ENCODE assay signal across 8 cellular contexts in genomic region chr5:71922584-71923106, GRCh38.
DNase-seq lines count a peak whose midpoint lies in the region; ATAC-seq and TF ChIP-seq lines count a peak whose summit lies in the region.

No MANE protein-coding gene starts in this region.

- H3K4me3 ChIP-seq in RWPE2 (ENCODE audit: severe bottlenecking) = no peak overlapping the region
- no peak overlapping the region for H3K4me3 ChIP-seq in fibroblast of mammary gland (ENCODE audit: control insufficient read depth, low read depth, low read length)

- no peaks in the 10 kb centered on the region for H3K27me3 ChIP-seq in RWPE2 (ENCODE audit: insufficient read depth, poor library complexity, severe bottlenecking)

- H3K9me3 ChIP-seq in RWPE2 (ENCODE audit: severe bottlenecking) = no peaks in the 10 kb centered on the region

- DNase-seq in H4 (ENCODE audit: low spot score) = peak; percentile 81
- no peak for DNase-seq in RWPE2 (ENCODE audit: low spot score)
- peak; percentile 45 for DNase-seq in fibroblast of mammary gland (ENCODE audit: low read depth)
- peak; percentile 85 for DNase-seq in non-pigmented ciliary epithelial cell (ENCODE audit: low read depth)
- no peak for DNase-seq in NCI-H2081 treated with DMSO at 0.1 percent for 48 hours (lab: John Stamatoyannopoulos, UW)
- DNase-seq in stimulated activated CD4-positive, alpha-beta T cell treated with anti-CD3 and anti-CD28 coated beads, Interleukin-2, amount 100 ng/mL, for 24 hours = no peak
- DNase-seq in left lobe of liver (ENCODE audit: low spot score) = no peak
- no peak for DNase-seq in cerebellar nuclear complex (lab: John Stamatoyannopoulos, UW)

- peaks cover 32% of the 10 kb centered on the region for H3K4me1 ChIP-seq in RWPE2 (ENCODE audit: insufficient read depth, poor library complexity, severe bottlenecking)

- peak overlapping the region; percentile 68 for H3K27ac ChIP-seq in RWPE2 (ENCODE audit: poor library complexity, severe bottlenecking)

- peak; percentile 98 for ATAC-seq in RWPE2 (ENCODE audit: low read depth)
- no peak for ATAC-seq in left lobe of liver

- H3K36me3 ChIP-seq in RWPE2 (ENCODE audit: low read depth) = no peaks in the 10 kb centered on the region

- TF ChIP-seq CTCF in RWPE2 (IDR thresholded peaks at IDR 0.05; ENCODE audit: poor library complexity, severe bottlenecking) (peak; percentile 66), fibroblast of mammary gland (conservative IDR thresholded peaks at IDR 0.05; ENCODE audit: control insufficient read depth, insufficient read depth, low read depth, low read length) (peak; percentile 3)

Comparison
In these comparisons a context has a peak if more than half of its experiments do, and no peak if none do; other contexts are left out.
1. DNase-seq: peak in H4 (single experiment), fibroblast of mammary gland (single experiment) and non-pigmented ciliary epithelial cell (single experiment); none in RWPE2 (single experiment), NCI-H2081 treated with DMSO at 0.1 percent for 48 hours (single experiment), stimulated activated CD4-positive, alpha-beta T cell treated with anti-CD3 and anti-CD28 coated beads, Interleukin-2, amount 100 ng/mL, for 24 hours (0 of 2), left lobe of liver (single experiment) and cerebellar nuclear complex (0 of 2).